9 cellular contexts compared by ENCODE assay signal in genomic region chr19:18594824-18595373, GRCh38. TPM values are rescaled to one million over a fixed set of nuclear protein-coding genes. Genes with fewer than 3 reads are reported as not detected.
DNase-seq lines count a peak whose midpoint lies in the region; ATAC-seq, FAIRE-seq and TF ChIP-seq lines count a peak whose summit lies in the region.
"Had no signal": no experiment of that assay in that cellular context is flagged by ENCODE, and none has a peak within 500 bp of the region (broad histone marks: within the 10 kb centered on the region; RNA-seq: fewer than 3 reads in every experiment).

No MANE protein-coding gene starts in this region.

- no peak overlapping the region for H3K27ac Mint-ChIP-seq in Calu3 (ENCODE audit: unreplicated experiment)

- H3K9me1 ChIP-seq in endothelial cell of umbilical vein (replicated peaks; ENCODE audit: control insufficient read depth, extremely low read depth, insufficient read depth, low read length): no peaks in the 10 kb centered on the region

- H3K27me3 Mint-ChIP-seq in Calu3 (ENCODE audit: unreplicated experiment): no peaks in the 10 kb centered on the region

- no peaks in the 10 kb centered on the region for H3K79me2 ChIP-seq in endothelial cell of umbilical vein (ENCODE audit: control insufficient read depth, insufficient read depth, low read length)
- H3K79me2 ChIP-seq in parathyroid adenoma: no peaks in the 10 kb centered on the region

- H3K4me1 Mint-ChIP-seq in Calu3 (ENCODE audit: low read depth, unreplicated experiment): peaks cover 5% of the 10 kb centered on the region

- H3K9ac ChIP-seq in endothelial cell of umbilical vein (replicated peaks; ENCODE audit: extremely low read depth, insufficient read depth, low read length) (no peak overlapping the region), parathyroid adenoma (no peak overlapping the region)

- no peak for ATAC-seq in HG03159 (IDR thresholded peaks at IDR 0.05; ENCODE audit: unreplicated experiment)

- no peaks in the 10 kb centered on the region for H4K20me1 ChIP-seq in endothelial cell of umbilical vein (replicated peaks; ENCODE audit: control insufficient read depth, extremely low read depth, insufficient read depth, low read length)

- no peaks in the 10 kb centered on the region for H3K9me3 Mint-ChIP-seq in Calu3 (ENCODE audit: low read depth, unreplicated experiment)

- H3K36me3 ChIP-seq in MG63 (peaks cover 17% of the 10 kb centered on the region), endothelial cell of umbilical vein (ENCODE audit: control insufficient read depth in 2 of 2, extremely low read depth in 1 of 2, insufficient read depth in 2 of 2, low read length in 2 of 2) (peaks cover 0 to 2% of the 10 kb centered on the region in 2 experiments), parathyroid adenoma (ENCODE audit: control insufficient read depth, insufficient read depth, low read length) (no peaks in the 10 kb centered on the region)

- H3K4me2 ChIP-seq in endothelial cell of umbilical vein (ENCODE audit: insufficient read depth, low read length) (peak overlapping the region; percentile 41), parathyroid adenoma (ENCODE audit: low read length) (peak overlapping the region; percentile 75)

- intact Hi-C loops in Calu3 (cut with micrococcal nuclease; ENCODE audit: unreplicated experiment) (no loop called here), endothelial cell of umbilical vein (cut with micrococcal nuclease) (loop anchor here (1.0 kb wide), 4 partner anchors 80 to 324 kb away; partner anchors contain the start of genes COPE and DDX49)

- H3K9me3 ChIP-seq in MG63: no peaks in the 10 kb centered on the region
- H3K9me3 ChIP-seq in endothelial cell of umbilical vein (replicated peaks; ENCODE audit: control insufficient read depth, insufficient read depth, low read length): no peaks in the 10 kb centered on the region
- H3K9me3 ChIP-seq in parathyroid adenoma (ENCODE audit: control insufficient read depth, low read length): no peaks in the 10 kb centered on the region

- peaks cover 7% of the 10 kb centered on the region for H3K36me3 Mint-ChIP-seq in Calu3 (ENCODE audit: insufficient read depth, unreplicated experiment)

- no peak overlapping the region for H3K27ac ChIP-seq in endothelial cell of umbilical vein (ENCODE audit: insufficient read depth, low read depth, low read length)
- no peak overlapping the region for H3K27ac ChIP-seq in parathyroid adenoma

- no peaks in the 10 kb centered on the region for H3K27me3 ChIP-seq in MG63
- H3K27me3 ChIP-seq in endothelial cell of umbilical vein (ENCODE audit: control insufficient read depth in 2 of 2, insufficient read depth in 2 of 2, low read length in 2 of 2): no peaks in the 10 kb centered on the region
- H3K27me3 ChIP-seq in parathyroid adenoma (ENCODE audit: control insufficient read depth, insufficient read depth, low read length): no peaks in the 10 kb centered on the region

- TF ChIP-seq CTCF in Calu3 (IDR thresholded peaks at IDR 0.05; ENCODE audit: unreplicated experiment) (no peak), endothelial cell of umbilical vein (IDR thresholded peaks at IDR 0.05; ENCODE audit: extremely low read depth in 1 of 2, insufficient read depth in 1 of 2, low read depth in 1 of 2, low read length in 2 of 2) (no peak), parathyroid adenoma (IDR thresholded peaks at IDR 0.05) (no peak)

- CTCF ChIA-PET in Calu3 (lab: Charles Lee) (interaction anchor here (1.0 kb wide), 1 partner anchor 252 kb away, joined by 4 read pairs; no protein-coding TSS in a partner anchor), endothelial cell of umbilical vein (lab: Charles Lee) (interaction anchor here (0.9 to 4.4 kb wide), 13 partner anchors 20 to 392 kb away, joined by 3 to 65 read pairs (median 6); no protein-coding TSS in a partner anchor)

- H3K4me3 ChIP-seq in MG63: peak overlapping the region; percentile 32
- no peak overlapping the region for H3K4me3 ChIP-seq in endothelial cell of umbilical vein (replicated peaks in 1 of 3; ENCODE audit: insufficient read depth in 1 of 3, low read depth in 1 of 3, low read length in 3 of 3)
- no peak overlapping the region for H3K4me3 ChIP-seq in parathyroid adenoma (ENCODE audit: low read depth, low read length)

- BruUV-seq in Calu3 (replicated peaks; lab: Mats Ljungman, UMichigan) (no TSS peak), endothelial cell of umbilical vein (replicated peaks; lab: Mats Ljungman, UMichigan) (no TSS peak)

- H3K4me1 ChIP-seq in endothelial cell of umbilical vein (ENCODE audit: control insufficient read depth, extremely low read depth, insufficient read depth, low read length) (peaks cover 7% of the 10 kb centered on the region), parathyroid adenoma (peaks cover 5% of the 10 kb centered on the region)

- POLR2A ChIA-PET in endothelial cell of umbilical vein (lab: Charles Lee): no interaction called here

- TF ChIP-seq POLR2A in endothelial cell of umbilical vein (IDR thresholded peaks at IDR 0.05; ENCODE audit: low read depth, low read length): no peak

- no peak for DNase-seq in Calu3
- DNase-seq in MG63: no peak
- no peak for DNase-seq in endothelial cell of umbilical vein (ENCODE audit: low read depth, low spot score)
- no peak for DNase-seq in NCI-H1436 treated with DMSO at 0.1 percent for 48 hours (lab: John Stamatoyannopoulos, UW)
- DNase-seq in RCC 7860 (ENCODE audit: low spot score): no peak
- no peak for DNase-seq in occipital lobe (lab: John Stamatoyannopoulos, UW)

- H2AFZ ChIP-seq in endothelial cell of umbilical vein (ENCODE audit: low read depth, low read length) (peak overlapping the region; percentile 36), parathyroid adenoma (peak overlapping the region; percentile 61)

- dilution Hi-C loops in endothelial cell of umbilical vein (cut with MboI; ENCODE audit: extremely low pct_ligation_motif_present, low sequenced_read_pairs): no loop called here

- H3K4me3 Mint-ChIP-seq in Calu3 (ENCODE audit: low read depth, unreplicated experiment): peak overlapping the region; percentile 63

- FAIRE-seq in endothelial cell of umbilical vein (lab: Jason Lieb, UNC) (no peak), RCC 7860 (lab: Jason Lieb, UNC) (no peak)

RNA-seq across cellular contexts. Expression of gene REX1BD, which starts 6.3 kb away (rescaled TPM):
- total RNA-seq in Calu3 (2022) (39.9 and 40.1 TPM in 2 replicates), endothelial cell of umbilical vein (64.0 and 64.4 TPM in 2 replicates), occipital lobe (20.0 TPM)
- 127 and 179 TPM in 2 replicates for total RNA-seq in MG63 (2014; rRNA removed; shearing (Covaris generic); ENCODE audit: low replicate concordance)
- polyA plus RNA-seq in endothelial cell of umbilical vein: 90.9 and 115 TPM in 2 replicates
- 43.9 and 61.4 TPM in 2 replicates for polyA plus RNA-seq in endothelial cell of umbilical vein (2011; cell fraction: cytosol; rRNA removed)
- 123 and 146 TPM in 2 replicates for polyA plus RNA-seq in endothelial cell of umbilical vein (2011; cell fraction: nucleus; rRNA removed)
- 48.8 and 72.1 TPM in 2 replicates for polyA plus RNA-seq in endothelial cell of umbilical vein (2012)
- 6.2 and 12.6 TPM in 2 replicates for polyA minus RNA-seq in endothelial cell of umbilical vein
- 21.3 TPM for polyA minus RNA-seq in endothelial cell of umbilical vein (2011; cell fraction: cytosol; rRNA and poly(A)+ RNA removed)
- polyA minus RNA-seq in endothelial cell of umbilical vein (2011; cell fraction: nucleus; rRNA and poly(A)+ RNA removed): 6.5 and 10.3 TPM in 2 replicates

RNA-seq across cellular contexts. Expression of gene CRLF1, which starts 11.7 kb away (rescaled TPM):
- total RNA-seq in Calu3 (2022) (1.1 TPM in 1 of 2 replicates, not detected in the other), endothelial cell of umbilical vein (not detected in 2 replicates), occipital lobe (0.94 TPM)
- 6.6 and 16.9 TPM in 2 replicates for total RNA-seq in MG63 (2014; rRNA removed; shearing (Covaris generic); ENCODE audit: low replicate concordance)
- 0.18 and 0.37 TPM in 2 replicates for polyA plus RNA-seq in endothelial cell of umbilical vein
- 0.11 and 0.19 TPM in 2 replicates for polyA plus RNA-seq in endothelial cell of umbilical vein (2011; cell fraction: cytosol; rRNA removed)
- not detected in 2 replicates for polyA plus RNA-seq in endothelial cell of umbilical vein (2011; cell fraction: nucleus; rRNA removed)
- 1.6 and 2.4 TPM in 2 replicates for polyA plus RNA-seq in endothelial cell of umbilical vein (2012)
- polyA minus RNA-seq in endothelial cell of umbilical vein: 0.49 TPM in 1 of 2 replicates, not detected in the other
- not detected for polyA minus RNA-seq in endothelial cell of umbilical vein (2011; cell fraction: cytosol; rRNA and poly(A)+ RNA removed)
- polyA minus RNA-seq in endothelial cell of umbilical vein (2011; cell fraction: nucleus; rRNA and poly(A)+ RNA removed): not detected in 2 replicates

RNA-seq across cellular contexts. Expression of gene TMEM59L, which starts 17.8 kb away (rescaled TPM):
- 0.71 TPM in 1 of 2 replicates, not detected in the other for total RNA-seq in Calu3 (2022)
- 0.36 TPM in 1 of 2 replicates, not detected in the other for total RNA-seq in MG63 (2014; rRNA removed; shearing (Covaris generic); ENCODE audit: low replicate concordance)
- 0.25 and 0.97 TPM in 2 replicates for total RNA-seq in endothelial cell of umbilical vein
- 0.43 and 0.60 TPM in 2 replicates for polyA plus RNA-seq in endothelial cell of umbilical vein
- 0.14 and 0.25 TPM in 2 replicates for polyA plus RNA-seq in endothelial cell of umbilical vein (2011; cell fraction: cytosol; rRNA removed)
- polyA plus RNA-seq in endothelial cell of umbilical vein (2011; cell fraction: nucleus; rRNA removed): 2.0 and 2.1 TPM in 2 replicates
- 0.83 and 0.90 TPM in 2 replicates for polyA plus RNA-seq in endothelial cell of umbilical vein (2012)
- polyA minus RNA-seq in endothelial cell of umbilical vein: 0.27 TPM in 1 of 2 replicates, not detected in the other
- polyA minus RNA-seq in endothelial cell of umbilical vein (2011; cell fraction: cytosol; rRNA and poly(A)+ RNA removed): not detected
- polyA minus RNA-seq in endothelial cell of umbilical vein (2011; cell fraction: nucleus; rRNA and poly(A)+ RNA removed): not detected in 2 replicates
- 34.5 TPM for total RNA-seq in occipital lobe
- total RNA-seq: dermis microvascular lymphatic vessel endothelial cell had no signal

RNA-seq across cellular contexts. Expression of gene UBA52, which starts 23.2 kb away (rescaled TPM):
- total RNA-seq in Calu3 (2022): 620 and 627 TPM in 2 replicates
- 457 and 1,435 TPM in 2 replicates for total RNA-seq in MG63 (2014; rRNA removed; shearing (Covaris generic); ENCODE audit: low replicate concordance)
- total RNA-seq in endothelial cell of umbilical vein: 1,218 and 1,221 TPM in 2 replicates
- 3,506 and 3,571 TPM in 2 replicates for polyA plus RNA-seq in endothelial cell of umbilical vein
- polyA plus RNA-seq in endothelial cell of umbilical vein (2011; cell fraction: cytosol; rRNA removed): 2,771 and 2,866 TPM in 2 replicates
- 575 and 662 TPM in 2 replicates for polyA plus RNA-seq in endothelial cell of umbilical vein (2011; cell fraction: nucleus; rRNA removed)
- 2,341 and 2,861 TPM in 2 replicates for polyA plus RNA-seq in endothelial cell of umbilical vein (2012)
- polyA minus RNA-seq in endothelial cell of umbilical vein: 1,836 and 1,951 TPM in 2 replicates
- polyA minus RNA-seq in endothelial cell of umbilical vein (2011; cell fraction: cytosol; rRNA and poly(A)+ RNA removed): 681 TPM
- 118 and 161 TPM in 2 replicates for polyA minus RNA-seq in endothelial cell of umbilical vein (2011; cell fraction: nucleus; rRNA and poly(A)+ RNA removed)
- total RNA-seq in occipital lobe: 530 TPM

RNA-seq across cellular contexts. Expression of gene KXD1, which starts 37.2 kb away (rescaled TPM):
- total RNA-seq in Calu3 (2022): 61.0 and 61.5 TPM in 2 replicates
- 140 and 145 TPM in 2 replicates for total RNA-seq in MG63 (2014; rRNA removed; shearing (Covaris generic); ENCODE audit: low replicate concordance)
- total RNA-seq in endothelial cell of umbilical vein: 127 and 134 TPM in 2 replicates
- 186 and 236 TPM in 2 replicates for polyA plus RNA-seq in endothelial cell of umbilical vein
- polyA plus RNA-seq in endothelial cell of umbilical vein (2011; cell fraction: cytosol; rRNA removed): 181 and 184 TPM in 2 replicates
- polyA plus RNA-seq in endothelial cell of umbilical vein (2011; cell fraction: nucleus; rRNA removed): 119 and 122 TPM in 2 replicates
- polyA plus RNA-seq in endothelial cell of umbilical vein (2012): 121 and 147 TPM in 2 replicates
- polyA minus RNA-seq in endothelial cell of umbilical vein: 136 and 138 TPM in 2 replicates
- polyA minus RNA-seq in endothelial cell of umbilical vein (2011; cell fraction: cytosol; rRNA and poly(A)+ RNA removed): 54.0 TPM
- polyA minus RNA-seq in endothelial cell of umbilical vein (2011; cell fraction: nucleus; rRNA and poly(A)+ RNA removed): 24.3 and 32.2 TPM in 2 replicates
- total RNA-seq in occipital lobe: 16.4 TPM

Comparison
In these comparisons a context has a peak if more than half of its experiments do, and no peak if none do; other contexts are left out.
1. RNA of gene TMEM59L, which starts 17.8 kb away (total RNA-seq): 34.5 TPM in occipital lobe (single experiment); 0.25 to 0.97 TPM in endothelial cell of umbilical vein, 0.71 TPM in Calu3 and 0.36 TPM in MG63; every median in the first group is over 10 times any median in the second.